18 cellular contexts compared by ENCODE assay signal in the genomic region with DNA sequence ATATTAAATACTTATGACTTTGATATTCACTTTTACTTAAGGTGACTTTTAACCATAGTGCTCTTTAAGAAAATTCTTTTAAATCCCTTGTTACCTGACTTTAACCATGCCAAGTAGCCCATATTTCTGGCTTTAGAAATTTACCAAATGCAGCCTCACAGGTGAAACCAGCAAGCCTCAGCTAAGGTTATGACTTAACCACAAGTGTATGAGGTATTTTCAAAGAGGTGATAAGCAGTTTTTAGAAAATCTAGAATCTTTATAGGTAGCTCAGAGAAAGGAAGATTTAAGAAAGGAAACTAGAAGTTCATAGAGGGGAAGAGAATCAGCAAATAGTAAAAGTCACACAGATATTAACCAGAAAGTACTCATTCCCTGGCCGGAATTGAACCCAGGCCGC.
DNase-seq lines count a peak whose midpoint lies in the region; ATAC-seq and TF ChIP-seq lines count a peak whose summit lies in the region.
"Had no signal": no experiment of that assay in that cellular context is flagged by ENCODE, and none has a peak within 500 bp of the region (broad histone marks: within the 10 kb centered on the region; RNA-seq: fewer than 3 reads in every experiment).

No MANE protein-coding gene starts in this region.

- no peak for ATAC-seq in activated naive CD8-positive, alpha-beta T cell treated with anti-CD3 and anti-CD28 coated beads, Interleukin-2, amount 10 ng/mL, durations not matched to agents 7 days and 5 days (ENCODE audit: low read depth)
- no peak for ATAC-seq in gastrocnemius medialis
- ATAC-seq in HG03469 (IDR thresholded peaks at IDR 0.05; ENCODE audit: unreplicated experiment), result no peak

- peaks cover 10% of the 10 kb centered on the region for H3K36me3 Mint-ChIP-seq in activated naive CD8-positive, alpha-beta T cell treated with anti-CD3 and anti-CD28 coated beads, Interleukin-2, amount 10 ng/mL, durations not matched to agents 7 days and 5 days
- H3K36me3 Mint-ChIP-seq in activated naive CD8-positive, alpha-beta T cell treated with anti-CD3 and anti-CD28 coated beads for 36 hours, result no peaks in the 10 kb centered on the region
- peaks cover 2% of the 10 kb centered on the region for H3K36me3 Mint-ChIP-seq in T-helper 2 cell treated with Interferon-gamma antibody and Interleukin-4, amounts not matched to agents 5 μg/mL and 100 μg/mL, for 36 hours (ENCODE audit: low read depth)
- no peaks in the 10 kb centered on the region for H3K36me3 Mint-ChIP-seq in neural progenitor cell

- H3K27me3 ChIP-seq in MM.1S (replicated peaks; ENCODE audit: insufficient read depth, low read length) (peaks cover 36% of the 10 kb centered on the region), neural progenitor cell (no peaks in the 10 kb centered on the region), gastrocnemius medialis (no peaks in the 10 kb centered on the region)

- H3F3A ChIP-seq in MM.1S (ENCODE audit: insufficient read depth, low read length), result peaks cover 14% of the 10 kb centered on the region
- H3F3A ChIP-seq in neural progenitor cell (ENCODE audit: low read depth), result no peaks in the 10 kb centered on the region

- H3K4me1 Mint-ChIP-seq in activated naive CD8-positive, alpha-beta T cell treated with anti-CD3 and anti-CD28 coated beads, Interleukin-2, amount 10 ng/mL, durations not matched to agents 7 days and 5 days, result peaks cover 13% of the 10 kb centered on the region
- H3K4me1 Mint-ChIP-seq in activated naive CD8-positive, alpha-beta T cell treated with anti-CD3 and anti-CD28 coated beads for 36 hours, result peaks cover 6% of the 10 kb centered on the region
- H3K4me1 Mint-ChIP-seq in T-helper 2 cell treated with Interferon-gamma antibody and Interleukin-4, amounts not matched to agents 5 μg/mL and 100 μg/mL, for 36 hours (ENCODE audit: low read depth), result peaks cover 6% of the 10 kb centered on the region
- peaks cover 13% of the 10 kb centered on the region for H3K4me1 Mint-ChIP-seq in neural progenitor cell

- H3K9me2 ChIP-seq in MM.1S (replicated peaks; ENCODE audit: insufficient read depth, low read length), result no peaks in the 10 kb centered on the region

- peak overlapping the region; percentile 12; the same call in 1 of the 2 replicates for H3K27ac ChIP-seq in MM.1S (ENCODE audit: low read length)
- H3K27ac ChIP-seq in neural progenitor cell, result no peak overlapping the region
- H3K27ac ChIP-seq in gastrocnemius medialis, result no peak overlapping the region

- no peak for TF ChIP-seq POLR2A in gastrocnemius medialis (IDR thresholded peaks at IDR 0.05)

- H3K36me3 ChIP-seq in MM.1S (replicated peaks; ENCODE audit: insufficient read depth, low read length), result no peaks in the 10 kb centered on the region
- peaks cover 6% of the 10 kb centered on the region for H3K36me3 ChIP-seq in neural progenitor cell
- no peaks in the 10 kb centered on the region for H3K36me3 ChIP-seq in gastrocnemius medialis
- H3K36me3 ChIP-seq: HAP-1 had no signal

- TF ChIP-seq CTCF in MM.1S (IDR thresholded peaks at IDR 0.05; ENCODE audit: low read length), result no peak
- TF ChIP-seq CTCF in neural progenitor cell (IDR thresholded peaks at IDR 0.05), result no peak
- no peak for TF ChIP-seq CTCF in gastrocnemius medialis (IDR thresholded peaks at IDR 0.05 in 4 of 5, conservative IDR thresholded peaks at IDR 0.05 in 1 of 5)

- no peak overlapping the region for H3K4me3 ChIP-seq in MM.1S (ENCODE audit: low read length)
- H3K4me3 ChIP-seq in neural progenitor cell, result no peak overlapping the region
- H3K4me3 ChIP-seq in gastrocnemius medialis, result no peak overlapping the region
- H3K4me3 ChIP-seq: HAP-1 had no signal

- POLR2A ChIA-PET in activated naive CD8-positive, alpha-beta T cell treated with anti-CD3 and anti-CD28 coated beads, Interleukin-2, amount 10 ng/mL, durations not matched to agents 7 days and 5 days (lab: Charles Lee), result interaction anchor here (0.9 kb wide), 1 partner anchor 13 kb away, joined by 3 read pairs; no protein-coding TSS in a partner anchor

- H4K20me1 ChIP-seq in MM.1S (ENCODE audit: insufficient read depth, low read length), result no peaks in the 10 kb centered on the region
- no peaks in the 10 kb centered on the region for H4K20me1 ChIP-seq in neural progenitor cell (ENCODE audit: low read depth)

- H3K79me2 ChIP-seq in MM.1S (ENCODE audit: low read length), result no peaks in the 10 kb centered on the region
- H3K79me2 ChIP-seq in neural progenitor cell (ENCODE audit: low read depth), result no peaks in the 10 kb centered on the region

- intact Hi-C loops in gastrocnemius medialis (cut with DNase I; ENCODE audit: low total_unique reads), result no loop called here

- H3K4me2 ChIP-seq in MM.1S (ENCODE audit: low read depth, low read length), result peak overlapping the region; percentile 41; the same call in 1 of the 2 replicates
- no peak overlapping the region for H3K4me2 ChIP-seq in neural progenitor cell

- H3K9ac ChIP-seq in MM.1S (ENCODE audit: low read length) (no peak overlapping the region), neural progenitor cell (no peak overlapping the region)

- peaks cover 6% of the 10 kb centered on the region for H3K9me3 Mint-ChIP-seq in activated naive CD8-positive, alpha-beta T cell treated with anti-CD3 and anti-CD28 coated beads, Interleukin-2, amount 10 ng/mL, durations not matched to agents 7 days and 5 days
- H3K9me3 Mint-ChIP-seq in activated naive CD8-positive, alpha-beta T cell treated with anti-CD3 and anti-CD28 coated beads for 36 hours, result peaks cover 3% of the 10 kb centered on the region
- peaks cover 21% of the 10 kb centered on the region for H3K9me3 Mint-ChIP-seq in T-helper 2 cell treated with Interferon-gamma antibody and Interleukin-4, amounts not matched to agents 5 μg/mL and 100 μg/mL, for 36 hours
- H3K9me3 Mint-ChIP-seq in neural progenitor cell, result peaks cover 4% of the 10 kb centered on the region

- no peak overlapping the region for H2AFZ ChIP-seq in MM.1S (ENCODE audit: low read length)
- H2AFZ ChIP-seq in neural progenitor cell (replicated peaks), result no peak overlapping the region

- no peak overlapping the region for H3K4me3 Mint-ChIP-seq in activated naive CD8-positive, alpha-beta T cell treated with anti-CD3 and anti-CD28 coated beads, Interleukin-2, amount 10 ng/mL, durations not matched to agents 7 days and 5 days
- H3K4me3 Mint-ChIP-seq in activated naive CD8-positive, alpha-beta T cell treated with anti-CD3 and anti-CD28 coated beads for 36 hours, result no peak overlapping the region
- peak overlapping the region; percentile 3 for H3K4me3 Mint-ChIP-seq in T-helper 2 cell treated with Interferon-gamma antibody and Interleukin-4, amounts not matched to agents 5 μg/mL and 100 μg/mL, for 36 hours
- H3K4me3 Mint-ChIP-seq in neural progenitor cell, result no peak overlapping the region
- H3K4me3 Mint-ChIP-seq: CD4-positive, alpha-beta memory T cell; HFFc6 had no signal

- no peaks in the 10 kb centered on the region for H3K27me3 Mint-ChIP-seq in activated naive CD8-positive, alpha-beta T cell treated with anti-CD3 and anti-CD28 coated beads, Interleukin-2, amount 10 ng/mL, durations not matched to agents 7 days and 5 days
- H3K27me3 Mint-ChIP-seq in activated naive CD8-positive, alpha-beta T cell treated with anti-CD3 and anti-CD28 coated beads for 36 hours, result no peaks in the 10 kb centered on the region
- no peaks in the 10 kb centered on the region for H3K27me3 Mint-ChIP-seq in T-helper 2 cell treated with Interferon-gamma antibody and Interleukin-4, amounts not matched to agents 5 μg/mL and 100 μg/mL, for 36 hours (ENCODE audit: low read depth)
- H3K27me3 Mint-ChIP-seq in neural progenitor cell (ENCODE audit: insufficient read depth, low read depth), result no peaks in the 10 kb centered on the region
- H3K27me3 Mint-ChIP-seq: CD4-positive, alpha-beta memory T cell had no signal

- in situ Hi-C loops in gastrocnemius medialis (cut with MboI; ENCODE audit: low sequenced_read_pairs in 4 of 4), result no loop called here

- peak overlapping the region; percentile 46 for H3K27ac Mint-ChIP-seq in activated naive CD8-positive, alpha-beta T cell treated with anti-CD3 and anti-CD28 coated beads, Interleukin-2, amount 10 ng/mL, durations not matched to agents 7 days and 5 days
- H3K27ac Mint-ChIP-seq in activated naive CD8-positive, alpha-beta T cell treated with anti-CD3 and anti-CD28 coated beads for 36 hours, result no peak overlapping the region
- H3K27ac Mint-ChIP-seq in T-helper 2 cell treated with Interferon-gamma antibody and Interleukin-4, amounts not matched to agents 5 μg/mL and 100 μg/mL, for 36 hours, result no peak overlapping the region
- no peak overlapping the region for H3K27ac Mint-ChIP-seq in neural progenitor cell
- H3K27ac Mint-ChIP-seq: CD4-positive, alpha-beta memory T cell; HFFc6 had no signal

- DNase-seq in activated naive CD8-positive, alpha-beta T cell treated with anti-CD3 and anti-CD28 coated beads, Interleukin-2, amount 10 ng/mL, durations not matched to agents 7 days and 5 days, result no peak
- no peak for DNase-seq in activated naive CD8-positive, alpha-beta T cell treated with anti-CD3 and anti-CD28 coated beads for 36 hours
- DNase-seq in MM.1S, result peak; percentile 76
- DNase-seq in T-helper 2 cell treated with Interferon-gamma antibody and Interleukin-4, amounts not matched to agents 5 μg/mL and 100 μg/mL, for 36 hours (ENCODE audit: low spot score), result no peak
- no peak for DNase-seq in neural progenitor cell (ENCODE audit: low spot score)
- DNase-seq in gastrocnemius medialis, result no peak
- DNase-seq: 8988T; C1 segment of cervical spinal cord; Calu3; CD4-positive, alpha-beta memory T cell; COR-L47; DMS53; DMS79 treated with DMSO at 0.1 percent for 48 hours; GF-D8; GOT3; HFFc6 had no signal

- H3K4me1 ChIP-seq in MM.1S (ENCODE audit: low read length) (peaks cover 17% of the 10 kb centered on the region), neural progenitor cell (peaks cover 10% of the 10 kb centered on the region), gastrocnemius medialis (no peaks in the 10 kb centered on the region)

- H3K9me3 ChIP-seq in MM.1S (replicated peaks; ENCODE audit: insufficient read depth, low read length) (no peaks in the 10 kb centered on the region), neural progenitor cell (ENCODE audit: low read depth) (no peaks in the 10 kb centered on the region), gastrocnemius medialis (no peaks in the 10 kb centered on the region)
- H3K9me3 ChIP-seq: HAP-1 had no signal
